In the genomic region with DNA sequence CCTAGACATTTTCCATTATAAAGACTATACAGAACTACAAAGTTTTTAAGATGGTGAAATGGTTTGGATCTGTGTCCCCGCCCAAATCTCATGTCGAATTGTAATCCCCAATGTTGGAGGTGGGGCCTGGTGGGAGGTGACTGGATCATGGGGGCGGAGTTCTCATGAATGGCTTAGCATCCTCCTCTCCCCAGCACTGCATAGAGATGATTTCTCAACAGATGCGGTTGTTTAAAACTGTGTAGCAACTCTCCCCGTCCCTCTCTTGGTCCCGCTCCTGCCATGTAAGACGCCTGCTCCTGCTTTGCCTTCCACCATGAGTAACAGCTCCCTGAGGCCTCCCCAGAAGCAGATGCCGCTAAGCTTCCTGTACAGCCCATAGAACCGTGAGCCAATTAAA, we compare ENCODE assay signal across 8 cellular contexts. TPM values are rescaled to one million over a fixed set of nuclear protein-coding genes. Genes with fewer than 3 reads are reported as not detected.
DNase-seq lines count a peak whose midpoint lies in the region; ATAC-seq, FAIRE-seq and TF ChIP-seq lines count a peak whose summit lies in the region.

No MANE protein-coding gene starts in this region.

- no peak for ATAC-seq in GM21360 (IDR thresholded peaks at IDR 0.05; ENCODE audit: unreplicated experiment)

- peaks cover 54% of the 10 kb centered on the region for H3K36me3 ChIP-seq in DOHH2 (ENCODE audit: control insufficient read depth, low read length)

- H3K27ac ChIP-seq in DOHH2 (ENCODE audit: low read depth, low read length): no peak overlapping the region

- peaks cover 66% of the 10 kb centered on the region for H3K79me2 ChIP-seq in DOHH2 (ENCODE audit: control insufficient read depth, low read length)

- peaks cover 24% of the 10 kb centered on the region for H4K20me1 ChIP-seq in DOHH2 (ENCODE audit: control insufficient read depth, insufficient read depth, low read depth, low read length)

- FAIRE-seq in GM12892 (lab: Jason Lieb, UNC): no peak

- peak overlapping the region; percentile 44 to 90 (median 74) for H3K27ac Mint-ChIP-seq in brain
- H3K27ac Mint-ChIP-seq in nephron: peak overlapping the region; percentile 19 to 72 (median 26)

- peak overlapping the region; percentile 75 for H3K4me2 ChIP-seq in DOHH2 (ENCODE audit: low read length)

- H3K36me3 Mint-ChIP-seq in brain (peaks cover 10% of the 10 kb centered on the region), nephron (ENCODE audit: low read depth) (peaks cover 4% of the 10 kb centered on the region)

- TF ChIP-seq POLR2A in NB4 (IDR thresholded peaks at IDR 0.05; ENCODE audit: extremely low read depth, insufficient read length) (no peak), GM12892 (IDR thresholded peaks at IDR 0.05; ENCODE audit: low read depth, low read length) (no peak)

- H3K4me1 Mint-ChIP-seq in brain (peaks cover 50% of the 10 kb centered on the region), nephron (peaks cover 29% of the 10 kb centered on the region)

- DNase-seq in NB4 (ENCODE audit: low read depth): peak; percentile 96
- no peak for DNase-seq in activated CD4-positive, CD25-positive, alpha-beta regulatory T cell treated with anti-CD3 and anti-CD28 coated beads, Interleukin-2, amount 50 U/mL, for 72 hours
- DNase-seq in CD1c-positive myeloid dendritic cell (ENCODE audit: extremely low spot score): no peak
- DNase-seq in GM12892 (ENCODE audit: insufficient read length): no peak

- H3K9me3 Mint-ChIP-seq in brain (peaks cover 0 to 3% (median 0%) of the 10 kb centered on the region in 5 experiments), nephron (no peaks in the 10 kb centered on the region)

- no peaks in the 10 kb centered on the region for H3F3A ChIP-seq in DOHH2 (ENCODE audit: control insufficient read depth, insufficient read depth)

- H3K4me1 ChIP-seq in DOHH2 (ENCODE audit: control insufficient read depth, low read length): peaks cover 47% of the 10 kb centered on the region

- H3K4me3 Mint-ChIP-seq in brain (peak overlapping the region; percentile 88 to 92 (median 91)), nephron (peak overlapping the region; percentile 84 to 89 (median 86))

- no peaks in the 10 kb centered on the region for H3K9me2 ChIP-seq in DOHH2 (replicated peaks; ENCODE audit: control insufficient read depth, low read length)

- TF ChIP-seq CTCF in DOHH2 (IDR thresholded peaks at IDR 0.05; ENCODE audit: low read depth, low read length, poor library complexity, severe bottlenecking) (no peak), NB4 (IDR thresholded peaks at IDR 0.05; ENCODE audit: low read depth, low read length) (no peak), brain (conservative IDR thresholded peaks at IDR 0.05) (no peak), nephron (IDR thresholded peaks at IDR 0.05; ENCODE audit: unreplicated experiment in 3 of 3) (no peak)

- H3K27me3 ChIP-seq in DOHH2 (ENCODE audit: control insufficient read depth, low read length): no peaks in the 10 kb centered on the region

- H3K27me3 Mint-ChIP-seq in brain (peaks cover 19% of the 10 kb centered on the region), nephron (ENCODE audit: low read depth) (peaks cover 13% of the 10 kb centered on the region)

- H3K9me3 ChIP-seq in DOHH2 (ENCODE audit: control insufficient read depth, insufficient read depth, low read length): no peaks in the 10 kb centered on the region

- H3K4me3 ChIP-seq in DOHH2 (ENCODE audit: low read length): peak overlapping the region; percentile 80
- H3K4me3 ChIP-seq in NB4 (ENCODE audit: low read depth, low read length): peak overlapping the region; percentile 94

RNA-seq across cellular contexts. Expression of gene FAM133B, which starts 1.6 kb away (rescaled TPM):
- 10.0 TPM for polyA plus RNA-seq in brain (ENCODE audit: insufficient read depth, low read depth, low replicate concordance)
- polyA plus RNA-seq in GM12892 (2012; ENCODE audit: missing spikeins): 24.0 TPM

RNA-seq across cellular contexts. Expression of gene RBM48, which starts 60.0 kb away (rescaled TPM):
- polyA plus RNA-seq in brain (ENCODE audit: insufficient read depth, low read depth, low replicate concordance): 7.8 TPM
- 8.4 TPM for polyA plus RNA-seq in GM12892 (2012; ENCODE audit: missing spikeins)
